ENCODE assay signal across 24 cellular contexts in genomic region chr3:23157331-23157730, GRCh38.
"Had no signal": no experiment of that assay in that cellular context is flagged by ENCODE, and none has a peak within 500 bp of the region (broad histone marks: within the 10 kb centered on the region; RNA-seq: fewer than 3 reads in every experiment).

No MANE protein-coding gene starts in this region.

- H3K4me3 ChIP-seq: MG63, SJSA1, SK-N-MC had no signal

- H3K27ac ChIP-seq: SJSA1, SK-N-MC had no signal

- H3K36me3 ChIP-seq: MG63, SJSA1 had no signal

- ATAC-seq: HepG2, T-cell had no signal

- FAIRE-seq: HepG2, RCC 7860 had no signal

- DNase-seq: IMR-90, Karpas-422, KG1, MG63, NCI-H1092, NCI-H1436 treated with DMSO at 0.1 percent for 48 hours, NCI-H1694, NCI-H187 treated with DMSO at 0.1 percent for 48 hours, NCI-H2029 treated with DMSO at 0.1 percent for 48 hours, NCI-H2171, NCI-H226, NCI-H446, NCI-H510A, NCI-H526, NCI-H82, Right ventricle myocardium superior, RPMI8226, SIG-M5, SW 1271, T-cell had no signal

- H3K27me3 ChIP-seq: MG63, SJSA1 had no signal

- H3K9me3 ChIP-seq: MG63, SJSA1 had no signal
